Comparison of ENCODE assay signal across 7 cellular contexts in the genomic region with DNA sequence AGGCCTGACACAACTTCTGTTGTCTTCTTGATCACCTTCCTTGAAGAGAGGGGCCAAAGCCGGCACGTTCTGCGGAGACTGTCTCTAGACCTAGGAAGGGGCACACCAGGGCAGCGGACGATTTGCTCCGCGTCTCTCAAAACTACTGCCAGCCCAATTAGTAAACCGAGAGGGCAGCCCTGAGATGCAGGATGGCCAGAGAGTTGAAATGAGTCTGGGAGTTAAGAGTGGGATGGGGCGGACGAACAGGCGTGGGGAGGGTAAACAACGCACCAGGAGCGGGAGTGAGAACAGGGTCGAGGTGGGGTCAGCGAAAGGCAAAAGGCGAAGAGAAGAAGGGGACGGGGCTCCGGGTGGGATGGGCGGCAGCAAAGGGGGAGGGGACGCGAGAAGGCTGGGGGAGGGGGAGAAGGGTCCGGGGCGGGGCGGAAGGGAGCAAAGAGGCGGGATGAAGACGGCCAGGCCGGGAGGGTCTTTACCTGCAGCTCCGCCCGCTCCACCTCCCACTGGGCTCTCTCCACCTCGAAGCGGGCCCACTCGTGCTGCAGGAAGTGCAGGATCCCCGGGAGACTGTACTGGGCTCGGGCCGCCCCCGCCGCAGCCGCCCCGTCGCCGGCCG. TPM values are rescaled to one million over a fixed set of nuclear protein-coding genes. Genes with fewer than 3 reads are reported as not detected.
DNase-seq lines count a peak whose midpoint lies in the region; FAIRE-seq and TF ChIP-seq lines count a peak whose summit lies in the region.

No MANE protein-coding gene starts in this region.

- H3K9me3 ChIP-seq in HEK293 (ENCODE audit: control insufficient read depth, insufficient read depth, low read depth, low read length) (no peaks in the 10 kb centered on the region), endodermal cell (ENCODE audit: control insufficient read depth, low read length) (no peaks in the 10 kb centered on the region), muscle layer of duodenum (ENCODE audit: control insufficient read depth in 1 of 2, low read length in 2 of 2) (no peaks in the 10 kb centered on the region), stomach smooth muscle (ENCODE audit: control insufficient read depth in 2 of 2, low read length in 2 of 2) (no peaks in the 10 kb centered on the region)

- H3K27ac ChIP-seq in HEK293 (ENCODE audit: extremely low read depth, low read depth, low read length) (peak overlapping the region; percentile 95), endodermal cell (ENCODE audit: low read depth, low read length) (peak overlapping the region; percentile 65), muscle layer of duodenum (ENCODE audit: low read length) (peak overlapping the region; percentile 45), stomach smooth muscle (ENCODE audit: low read length) (peak overlapping the region; percentile 11)

- no peak for TF ChIP-seq POLR2A in GM12891 (IDR thresholded peaks at IDR 0.05; ENCODE audit: low read depth, low read length)

- peak overlapping the region; percentile 96 for H3K4me3 Mint-ChIP-seq in activated CD4-positive, alpha-beta memory T cell treated with anti-CD3 and anti-CD28 coated beads for 36 hours
- H3K4me3 Mint-ChIP-seq in endodermal cell, result peak overlapping the region; percentile 94

- WGBS in endodermal cell (ENCODE audit: insufficient coverage in 1 of 2, insufficient read length in 1 of 2), 2 experiments, result 0% methylated on average over 7 to 41 of the region's 42 CpGs

- CTCF ChIA-PET in HEK293 (lab: Yijun Ruan, JAX), result interaction anchor here (1.7 kb wide), 1 partner anchor 13 kb away, joined by 6 read pairs; no protein-coding TSS in a partner anchor
- CTCF ChIA-PET in activated CD4-positive, alpha-beta memory T cell treated with anti-CD3 and anti-CD28 coated beads for 36 hours (lab: Charles Lee), result no interaction called here

- no peaks in the 10 kb centered on the region for H3K36me3 ChIP-seq in HEK293 (ENCODE audit: control insufficient read depth in 2 of 2, insufficient read depth in 1 of 2, low read length in 2 of 2)
- H3K36me3 ChIP-seq in endodermal cell (ENCODE audit: control insufficient read depth, insufficient read depth, low read length), result no peaks in the 10 kb centered on the region
- no peaks in the 10 kb centered on the region for H3K36me3 ChIP-seq in muscle layer of duodenum (ENCODE audit: control insufficient read depth in 1 of 2, insufficient read depth in 2 of 2, low read length in 2 of 2)
- no peaks in the 10 kb centered on the region for H3K36me3 ChIP-seq in stomach smooth muscle (ENCODE audit: control insufficient read depth in 2 of 2, insufficient read depth in 2 of 2, low read length in 2 of 2)

- POLR2A ChIA-PET in HEK293 (lab: Yijun Ruan, JAX), result interaction anchor here (0.7 to 2.0 kb wide), 5 partner anchors 15 to 119 kb away, joined by 3 to 8 read pairs (median 4); a partner anchor contains a TSS
- POLR2A ChIA-PET in activated CD4-positive, alpha-beta memory T cell treated with anti-CD3 and anti-CD28 coated beads for 36 hours (lab: Charles Lee), result no interaction called here

- H3K4me3 ChIP-seq in HEK293 (ENCODE audit: low read depth, low read length) (peak overlapping the region; percentile 86), endodermal cell (ENCODE audit: low read length) (peak overlapping the region; percentile 96), muscle layer of duodenum (ENCODE audit: low read depth in 1 of 2, low read length in 2 of 2) (peak overlapping the region; percentile 92 to 94), stomach smooth muscle (ENCODE audit: low read length in 2 of 2) (peak overlapping the region; percentile 86 to 97)

- peak; percentile 24 for DNase-seq in GM12891 (ENCODE audit: insufficient read length, low spot score)
- DNase-seq in NAMALWA (ENCODE audit: low spot score), result peak; percentile 53
- peak; percentile 42 for DNase-seq in activated CD4-positive, alpha-beta memory T cell treated with anti-CD3 and anti-CD28 coated beads for 36 hours
- peak; percentile 94 for DNase-seq in endodermal cell

- no peaks in the 10 kb centered on the region for H3K27me3 Mint-ChIP-seq in activated CD4-positive, alpha-beta memory T cell treated with anti-CD3 and anti-CD28 coated beads for 36 hours
- no peaks in the 10 kb centered on the region for H3K27me3 Mint-ChIP-seq in endodermal cell (ENCODE audit: insufficient read depth)

- H3K27ac Mint-ChIP-seq in activated CD4-positive, alpha-beta memory T cell treated with anti-CD3 and anti-CD28 coated beads for 36 hours, result peak overlapping the region; percentile 84
- peak overlapping the region; percentile 95 for H3K27ac Mint-ChIP-seq in endodermal cell

- intact Hi-C loops in activated CD4-positive, alpha-beta memory T cell treated with anti-CD3 and anti-CD28 coated beads for 36 hours (cut with micrococcal nuclease), result loop anchor here (1.0 to 5.0 kb wide), 7 partner anchors 77 to 411 kb away; a partner anchor contains a TSS

- peaks cover 11% of the 10 kb centered on the region for H3K4me1 ChIP-seq in HEK293 (ENCODE audit: control insufficient read depth, insufficient read depth, low read length)
- H3K4me1 ChIP-seq in endodermal cell (ENCODE audit: control insufficient read depth, insufficient read depth, low read length), result no peaks in the 10 kb centered on the region
- peaks cover 0 to 14% of the 10 kb centered on the region in 2 donors for H3K4me1 ChIP-seq in muscle layer of duodenum (ENCODE audit: control insufficient read depth in 1 of 2, insufficient read depth in 2 of 2, low read length in 2 of 2)
- H3K4me1 ChIP-seq in stomach smooth muscle (ENCODE audit: control insufficient read depth, insufficient read depth, low read length), result peaks cover 6% of the 10 kb centered on the region

- no peak for FAIRE-seq in GM12891 (lab: Jason Lieb, UNC)

- H3K36me3 Mint-ChIP-seq in activated CD4-positive, alpha-beta memory T cell treated with anti-CD3 and anti-CD28 coated beads for 36 hours, result no peaks in the 10 kb centered on the region
- no peaks in the 10 kb centered on the region for H3K36me3 Mint-ChIP-seq in endodermal cell (ENCODE audit: low read depth)

- peak overlapping the region; percentile 58 for H3K9ac ChIP-seq in endodermal cell (ENCODE audit: extremely low read depth, low read length, poor library complexity, severe bottlenecking)
- H3K9ac ChIP-seq in stomach smooth muscle (ENCODE audit: low read length in 2 of 2), result peak overlapping the region; percentile 71 to 76

- H3K9me3 Mint-ChIP-seq in activated CD4-positive, alpha-beta memory T cell treated with anti-CD3 and anti-CD28 coated beads for 36 hours, result no peaks in the 10 kb centered on the region
- H3K9me3 Mint-ChIP-seq in endodermal cell, result no peaks in the 10 kb centered on the region

- no peak for TF ChIP-seq CTCF in HEK293 (tag by site-specific recombination; IDR thresholded peaks at IDR 0.05)
- TF ChIP-seq CTCF in endodermal cell (conservative IDR thresholded peaks at IDR 0.05), result no peak

- H3K4me1 Mint-ChIP-seq in activated CD4-positive, alpha-beta memory T cell treated with anti-CD3 and anti-CD28 coated beads for 36 hours (ENCODE audit: low read depth), result peaks cover 46% of the 10 kb centered on the region
- H3K4me1 Mint-ChIP-seq in endodermal cell, result peaks cover 55% of the 10 kb centered on the region

- H3K27me3 ChIP-seq in endodermal cell (ENCODE audit: control insufficient read depth, insufficient read depth, low read length, poor library complexity, severe bottlenecking), result no peaks in the 10 kb centered on the region
- no peaks in the 10 kb centered on the region for H3K27me3 ChIP-seq in muscle layer of duodenum (ENCODE audit: low read depth, low read length)
- no peaks in the 10 kb centered on the region for H3K27me3 ChIP-seq in stomach smooth muscle (ENCODE audit: control insufficient read depth in 1 of 2, insufficient read depth in 2 of 2, low read length in 2 of 2)

TF ChIP-seq in GM12891, 5 proteins besides CTCF, POLR2A, EP300 and RAD21:
- TF ChIP-seq PAX5 (IDR thresholded peaks at IDR 0.05; ENCODE audit: insufficient read depth, low read length, severe bottlenecking) (no peak), SPI1 (IDR thresholded peaks at IDR 0.05; ENCODE audit: low read depth, low read length) (no peak), POLR2AphosphoS5 (IDR thresholded peaks at IDR 0.05; ENCODE audit: low read depth, low read length) (no peak), POU2F2 (IDR thresholded peaks at IDR 0.05; ENCODE audit: low read depth, low read length) (no peak), TAF1 (IDR thresholded peaks at IDR 0.05; ENCODE audit: low read depth, low read length) (no peak)

TF ChIP-seq in HEK293, 187 proteins besides CTCF, POLR2A, EP300 and RAD21 (continues in another document):
- no peak for TF ChIP-seq HOXC10 (CRISPR knock-in tag; IDR thresholded peaks at IDR 0.05)
- TF ChIP-seq SP3 (tag by site-specific recombination; IDR thresholded peaks at IDR 0.05), result peak; percentile 71
- no peak for TF ChIP-seq ZBTB20 (tag by site-specific recombination; IDR thresholded peaks at IDR 0.05)
- no peak for TF ChIP-seq ZFP69B (tag by site-specific recombination; IDR thresholded peaks at IDR 0.05)
- TF ChIP-seq ZNF23 (tag by site-specific recombination; IDR thresholded peaks at IDR 0.05; ENCODE audit: borderline replicate concordance), result no peak
- no peak for TF ChIP-seq SCRT1 (tag by site-specific recombination; IDR thresholded peaks at IDR 0.05; ENCODE audit: borderline replicate concordance)
- TF ChIP-seq ZBTB17 (tag by site-specific recombination; IDR thresholded peaks at IDR 0.05), result peak; percentile 93
- no peak for TF ChIP-seq ZNF510 (tag by site-specific recombination; IDR thresholded peaks at IDR 0.05; ENCODE audit: insufficient replicate concordance)
- TF ChIP-seq, protein P1, sequence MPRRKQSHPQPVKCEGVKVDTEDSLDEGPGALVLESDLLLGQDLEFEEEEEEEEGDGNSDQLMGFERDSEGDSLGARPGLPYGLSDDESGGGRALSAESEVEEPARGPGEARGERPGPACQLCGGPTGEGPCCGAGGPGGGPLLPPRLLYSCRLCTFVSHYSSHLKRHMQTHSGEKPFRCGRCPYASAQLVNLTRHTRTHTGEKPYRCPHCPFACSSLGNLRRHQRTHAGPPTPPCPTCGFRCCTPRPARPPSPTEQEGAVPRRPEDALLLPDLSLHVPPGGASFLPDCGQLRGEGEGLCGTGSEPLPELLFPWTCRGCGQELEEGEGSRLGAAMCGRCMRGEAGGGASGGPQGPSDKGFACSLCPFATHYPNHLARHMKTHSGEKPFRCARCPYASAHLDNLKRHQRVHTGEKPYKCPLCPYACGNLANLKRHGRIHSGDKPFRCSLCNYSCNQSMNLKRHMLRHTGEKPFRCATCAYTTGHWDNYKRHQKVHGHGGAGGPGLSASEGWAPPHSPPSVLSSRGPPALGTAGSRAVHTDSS (tag by site-specific recombination; IDR thresholded peaks at IDR 0.05), result no peak
- TF ChIP-seq SETDB1 (IDR thresholded peaks at IDR 0.05; ENCODE audit: insufficient read length, low read length), result no peak

RNA-seq across cellular contexts. Expression of a gene that starts 0.5 kb away (rescaled TPM):
- 4.9 TPM for polyA plus RNA-seq in GM12891 (2012; ENCODE audit: low read depth, missing spikeins)
- 10 to 100 TPM; 22.3 to 25.0 TPM for total RNA-seq in activated CD4-positive, alpha-beta memory T cell treated with anti-CD3 and anti-CD28 coated beads for 36 hours
- total RNA-seq in endodermal cell, result 10 to 100 TPM; 44.0 to 50.6 TPM
- 17.1 TPM for polyA plus RNA-seq in endodermal cell (2013, experiment 1 of 2)
- polyA plus RNA-seq in endodermal cell (2013, experiment 2 of 2), result 16.8 TPM

Comparison
In these comparisons a context has a peak if more than half of its experiments do, and no peak if none do; other contexts are left out.
1. Peak in every context shown above with its lines: DNase-seq, H3K4me3 ChIP-seq and H3K27ac ChIP-seq.
2. DNase-seq: peak in every context shown above with its lines; median percentile 94 in endodermal cell; 53 in NAMALWA; 42 in activated CD4-positive, alpha-beta memory T cell treated with anti-CD3 and anti-CD28 coated beads for 36 hours; 24 in GM12891.
3. H3K27ac ChIP-seq: peak in every context shown above with its lines; median percentile 95 in HEK293; 65 in endodermal cell; 45 in muscle layer of duodenum; 11 in stomach smooth muscle.